ENCODE assay signal across 9 cellular contexts in genomic region chr1:198699167-198700015, GRCh38.
DNase-seq lines count a peak whose midpoint lies in the region; ATAC-seq and TF ChIP-seq lines count a peak whose summit lies in the region.
"Had no signal": no experiment of that assay in that cellular context is flagged by ENCODE, and none has a peak within 500 bp of the region (broad histone marks: within the 10 kb centered on the region; RNA-seq: fewer than 3 reads in every experiment).

No MANE protein-coding gene starts in this region.

- CTCF ChIA-PET in OCI-LY7 (lab: Charles Lee; ENCODE audit: unreplicated experiment), result no interaction called here

- intact Hi-C loops in OCI-LY7 (cut with micrococcal nuclease; ENCODE audit: unreplicated experiment) (loop anchor here (5.0 kb wide), 1 partner anchor 177 kb away; no protein-coding TSS in a partner anchor), psoas muscle (cut with DNase I) (no loop called here)

- no peaks in the 10 kb centered on the region for H3K27me3 ChIP-seq in psoas muscle (ENCODE audit: insufficient read depth in 3 of 3, low read length in 2 of 3)
- H3K27me3 ChIP-seq: BLaER1 had no signal

- H3K4me1 Mint-ChIP-seq in glutamatergic neuron (ENCODE audit: low read depth, unreplicated experiment), result peaks cover 3% of the 10 kb centered on the region

- H3K4me2 ChIP-seq in OCI-LY7 (ENCODE audit: low read length), result no peak overlapping the region
- H3K4me2 ChIP-seq: BLaER1 had no signal

- H3K79me2 ChIP-seq in OCI-LY7 (ENCODE audit: insufficient read depth, low read depth, low read length), result peaks cover 49% of the 10 kb centered on the region

- no peaks in the 10 kb centered on the region for H4K20me1 ChIP-seq in OCI-LY7 (ENCODE audit: insufficient read depth, low read length)
- H4K20me1 ChIP-seq: BLaER1 had no signal

- peaks cover 93% of the 10 kb centered on the region for H3K36me3 ChIP-seq in OCI-LY7 (ENCODE audit: insufficient read depth, low read length)
- H3K36me3 ChIP-seq in psoas muscle (ENCODE audit: insufficient read depth in 1 of 2, low read depth in 1 of 2), result no peaks in the 10 kb centered on the region
- H3K36me3 ChIP-seq: BLaER1 had no signal

- H3K4me3 ChIP-seq in OCI-LY7 (ENCODE audit: low read depth, low read length, poor library complexity, severe bottlenecking), result no peak overlapping the region
- H3K4me3 ChIP-seq in psoas muscle, result no peak overlapping the region
- H3K4me3 ChIP-seq: BLaER1 had no signal

- 8 to 17% (median 10%) methylated on average over 13 of the region's 13 CpGs for WGBS in psoas muscle, 3 donors

- H3K27ac Mint-ChIP-seq in glutamatergic neuron (ENCODE audit: unreplicated experiment), result no peak overlapping the region

- ATAC-seq in psoas muscle (peak in 1 of 4 donors; percentile 43), HG02623 (IDR thresholded peaks at IDR 0.05; ENCODE audit: unreplicated experiment) (no peak), GM21526 (IDR thresholded peaks at IDR 0.05; ENCODE audit: low FRiP score, unreplicated experiment) (no peak)

- H3K9me3 ChIP-seq in OCI-LY7 (ENCODE audit: low read length), result no peaks in the 10 kb centered on the region; the same call in 1 of the 2 replicates
- H3K9me3 ChIP-seq in psoas muscle, result no peaks in the 10 kb centered on the region
- H3K9me3 ChIP-seq: BLaER1 had no signal

- no peaks in the 10 kb centered on the region for H3K9me2 ChIP-seq in OCI-LY7 (ENCODE audit: insufficient read depth, low read length)

- H3K4me1 ChIP-seq in OCI-LY7 (ENCODE audit: insufficient read depth, low read length, poor library complexity, severe bottlenecking) (peaks cover 52% of the 10 kb centered on the region), psoas muscle (no peaks in the 10 kb centered on the region)

- H3K27me3 Mint-ChIP-seq in glutamatergic neuron (ENCODE audit: unreplicated experiment), result peaks cover 3% of the 10 kb centered on the region

- POLR2A ChIA-PET in OCI-LY7 (lab: Charles Lee), result interaction anchor here (1.0 kb wide), 1 partner anchor 105 kb away, joined by 4 read pairs; no protein-coding TSS in a partner anchor

- BruUV-seq in OCI-LY7 (replicated peaks; lab: Mats Ljungman, UMichigan), result no TSS peak

- TF ChIP-seq CTCF in OCI-LY7 (conservative IDR thresholded peaks at IDR 0.05; ENCODE audit: low read length) (peak; percentile 76), glutamatergic neuron (IDR thresholded peaks at IDR 0.05; ENCODE audit: partially characterized antibody, unreplicated experiment) (peak; percentile 78), psoas muscle (IDR thresholded peaks at IDR 0.05) (peak; percentile 40)

- peak; percentile 45 for DNase-seq in NCI-H1092 treated with DMSO at 0.1 percent for 48 hours (lab: John Stamatoyannopoulos, UW)
- DNase-seq in NCI-H1092 (lab: John Stamatoyannopoulos, UW), result no peak
- DNase-seq in OCI-LY7 (ENCODE audit: low spot score), result no peak
- peak; percentile 89 for DNase-seq in activated effector memory CD4-positive, alpha-beta T cell treated with anti-CD3 and anti-CD28 coated beads, Interleukin-2, amount 50 U/mL, for 16 hours
- DNase-seq in glutamatergic neuron, result peak; percentile 80
- DNase-seq in psoas muscle, result peak in 1 of 2 donors; percentile 53

- no peak overlapping the region for H3K27ac ChIP-seq in OCI-LY7 (ENCODE audit: low read depth, low read length, poor library complexity, severe bottlenecking)
- no peak overlapping the region for H3K27ac ChIP-seq in psoas muscle
- H3K27ac ChIP-seq: BLaER1 had no signal

- peaks cover 3% of the 10 kb centered on the region for H3K9me3 Mint-ChIP-seq in glutamatergic neuron (ENCODE audit: unreplicated experiment)

- H2AFZ ChIP-seq in OCI-LY7 (ENCODE audit: low read length), result no peak overlapping the region

- no peak overlapping the region for H3K4me3 Mint-ChIP-seq in glutamatergic neuron (ENCODE audit: unreplicated experiment)

- no peaks in the 10 kb centered on the region for H3K36me3 Mint-ChIP-seq in glutamatergic neuron (ENCODE audit: unreplicated experiment)

Comparison
In these comparisons a context has a peak if more than half of its experiments do, and no peak if none do; other contexts are left out.
1. DNase-seq: peak in NCI-H1092 treated with DMSO at 0.1 percent for 48 hours (single experiment), activated effector memory CD4-positive, alpha-beta T cell treated with anti-CD3 and anti-CD28 coated beads, Interleukin-2, amount 50 U/mL, for 16 hours (single experiment) and glutamatergic neuron (single experiment); none in NCI-H1092 (single experiment) and OCI-LY7 (single experiment).
2. Peak in every context shown above with its lines, with median percentiles within 50 percentile points of each other: CTCF ChIP-seq.